Comparison of ENCODE assay signal across 1 cellular context in the genomic region with DNA sequence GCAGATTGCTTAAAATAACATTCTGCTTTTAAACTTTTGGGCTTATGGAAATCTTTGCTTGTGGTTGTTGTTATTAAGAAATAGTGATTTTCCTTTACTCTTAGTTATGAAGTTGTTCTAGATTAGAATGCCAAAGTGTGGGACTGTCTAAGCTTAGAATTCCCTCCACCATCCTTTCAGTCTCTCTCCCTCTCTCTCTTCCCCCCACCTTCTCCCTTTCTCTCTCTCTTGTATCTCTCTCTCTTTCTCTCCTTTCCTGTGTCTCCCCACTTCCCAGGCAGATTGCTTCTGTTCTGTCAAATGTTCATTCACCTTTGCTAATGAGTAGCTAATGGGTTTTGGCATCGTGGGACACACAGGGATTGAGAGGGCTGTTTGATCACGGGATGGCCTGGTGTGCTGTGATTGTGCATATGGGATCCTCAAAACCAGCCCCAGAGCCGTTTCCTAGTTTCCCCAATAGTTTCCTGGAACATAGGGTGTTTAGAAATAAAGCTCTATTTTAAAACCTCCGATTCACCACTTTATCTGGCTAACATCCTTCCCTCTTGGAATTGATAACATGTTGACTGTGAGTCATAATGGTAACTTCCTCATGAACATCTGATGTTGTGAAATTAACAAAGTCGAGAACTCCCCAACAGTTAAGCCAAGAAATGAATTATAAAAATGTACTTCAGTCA.
TF ChIP-seq lines count a peak whose summit lies in the region.

No MANE protein-coding gene starts in this region.

TF ChIP-seq in K562, 482 proteins besides CTCF, POLR2A, EP300 and RAD21 (continued from another document):
- TF ChIP-seq, protein P1, sequence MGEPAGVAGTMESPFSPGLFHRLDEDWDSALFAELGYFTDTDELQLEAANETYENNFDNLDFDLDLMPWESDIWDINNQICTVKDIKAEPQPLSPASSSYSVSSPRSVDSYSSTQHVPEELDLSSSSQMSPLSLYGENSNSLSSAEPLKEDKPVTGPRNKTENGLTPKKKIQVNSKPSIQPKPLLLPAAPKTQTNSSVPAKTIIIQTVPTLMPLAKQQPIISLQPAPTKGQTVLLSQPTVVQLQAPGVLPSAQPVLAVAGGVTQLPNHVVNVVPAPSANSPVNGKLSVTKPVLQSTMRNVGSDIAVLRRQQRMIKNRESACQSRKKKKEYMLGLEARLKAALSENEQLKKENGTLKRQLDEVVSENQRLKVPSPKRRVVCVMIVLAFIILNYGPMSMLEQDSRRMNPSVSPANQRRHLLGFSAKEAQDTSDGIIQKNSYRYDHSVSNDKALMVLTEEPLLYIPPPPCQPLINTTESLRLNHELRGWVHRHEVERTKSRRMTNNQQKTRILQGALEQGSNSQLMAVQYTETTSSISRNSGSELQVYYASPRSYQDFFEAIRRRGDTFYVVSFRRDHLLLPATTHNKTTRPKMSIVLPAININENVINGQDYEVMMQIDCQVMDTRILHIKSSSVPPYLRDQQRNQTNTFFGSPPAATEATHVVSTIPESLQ (CRISPR knock-in tag; IDR thresholded peaks at IDR 0.05), result no peak
- TF ChIP-seq, protein P2, sequence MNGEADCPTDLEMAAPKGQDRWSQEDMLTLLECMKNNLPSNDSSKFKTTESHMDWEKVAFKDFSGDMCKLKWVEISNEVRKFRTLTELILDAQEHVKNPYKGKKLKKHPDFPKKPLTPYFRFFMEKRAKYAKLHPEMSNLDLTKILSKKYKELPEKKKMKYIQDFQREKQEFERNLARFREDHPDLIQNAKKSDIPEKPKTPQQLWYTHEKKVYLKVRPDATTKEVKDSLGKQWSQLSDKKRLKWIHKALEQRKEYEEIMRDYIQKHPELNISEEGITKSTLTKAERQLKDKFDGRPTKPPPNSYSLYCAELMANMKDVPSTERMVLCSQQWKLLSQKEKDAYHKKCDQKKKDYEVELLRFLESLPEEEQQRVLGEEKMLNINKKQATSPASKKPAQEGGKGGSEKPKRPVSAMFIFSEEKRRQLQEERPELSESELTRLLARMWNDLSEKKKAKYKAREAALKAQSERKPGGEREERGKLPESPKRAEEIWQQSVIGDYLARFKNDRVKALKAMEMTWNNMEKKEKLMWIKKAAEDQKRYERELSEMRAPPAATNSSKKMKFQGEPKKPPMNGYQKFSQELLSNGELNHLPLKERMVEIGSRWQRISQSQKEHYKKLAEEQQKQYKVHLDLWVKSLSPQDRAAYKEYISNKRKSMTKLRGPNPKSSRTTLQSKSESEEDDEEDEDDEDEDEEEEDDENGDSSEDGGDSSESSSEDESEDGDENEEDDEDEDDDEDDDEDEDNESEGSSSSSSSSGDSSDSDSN (IDR thresholded peaks at IDR 0.05; ENCODE audit: borderline replicate concordance in 1 of 2, low read depth in 2 of 2, low read length in 2 of 2), result no peak
- TF ChIP-seq, protein P3, sequence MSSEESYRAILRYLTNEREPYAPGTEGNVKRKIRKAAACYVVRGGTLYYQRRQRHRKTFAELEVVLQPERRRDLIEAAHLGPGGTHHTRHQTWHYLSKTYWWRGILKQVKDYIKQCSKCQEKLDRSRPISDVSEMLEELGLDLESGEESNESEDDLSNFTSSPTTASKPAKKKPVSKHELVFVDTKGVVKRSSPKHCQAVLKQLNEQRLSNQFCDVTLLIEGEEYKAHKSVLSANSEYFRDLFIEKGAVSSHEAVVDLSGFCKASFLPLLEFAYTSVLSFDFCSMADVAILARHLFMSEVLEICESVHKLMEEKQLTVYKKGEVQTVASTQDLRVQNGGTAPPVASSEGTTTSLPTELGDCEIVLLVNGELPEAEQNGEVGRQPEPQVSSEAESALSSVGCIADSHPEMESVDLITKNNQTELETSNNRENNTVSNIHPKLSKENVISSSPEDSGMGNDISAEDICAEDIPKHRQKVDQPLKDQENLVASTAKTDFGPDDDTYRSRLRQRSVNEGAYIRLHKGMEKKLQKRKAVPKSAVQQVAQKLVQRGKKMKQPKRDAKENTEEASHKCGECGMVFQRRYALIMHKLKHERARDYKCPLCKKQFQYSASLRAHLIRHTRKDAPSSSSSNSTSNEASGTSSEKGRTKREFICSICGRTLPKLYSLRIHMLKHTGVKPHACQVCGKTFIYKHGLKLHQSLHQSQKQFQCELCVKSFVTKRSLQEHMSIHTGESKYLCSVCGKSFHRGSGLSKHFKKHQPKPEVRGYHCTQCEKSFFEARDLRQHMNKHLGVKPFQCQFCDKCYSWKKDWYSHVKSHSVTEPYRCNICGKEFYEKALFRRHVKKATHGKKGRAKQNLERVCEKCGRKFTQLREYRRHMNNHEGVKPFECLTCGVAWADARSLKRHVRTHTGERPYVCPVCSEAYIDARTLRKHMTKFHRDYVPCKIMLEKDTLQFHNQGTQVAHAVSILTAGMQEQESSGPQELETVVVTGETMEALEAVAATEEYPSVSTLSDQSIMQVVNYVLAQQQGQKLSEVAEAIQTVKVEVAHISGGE (CRISPR knock-in tag; IDR thresholded peaks at IDR 0.05), result no peak
- TF ChIP-seq, protein P4, sequence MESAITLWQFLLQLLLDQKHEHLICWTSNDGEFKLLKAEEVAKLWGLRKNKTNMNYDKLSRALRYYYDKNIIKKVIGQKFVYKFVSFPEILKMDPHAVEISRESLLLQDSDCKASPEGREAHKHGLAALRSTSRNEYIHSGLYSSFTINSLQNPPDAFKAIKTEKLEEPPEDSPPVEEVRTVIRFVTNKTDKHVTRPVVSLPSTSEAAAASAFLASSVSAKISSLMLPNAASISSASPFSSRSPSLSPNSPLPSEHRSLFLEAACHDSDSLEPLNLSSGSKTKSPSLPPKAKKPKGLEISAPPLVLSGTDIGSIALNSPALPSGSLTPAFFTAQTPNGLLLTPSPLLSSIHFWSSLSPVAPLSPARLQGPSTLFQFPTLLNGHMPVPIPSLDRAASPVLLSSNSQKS (CRISPR knock-in tag; IDR thresholded peaks at IDR 0.05), result no peak
- TF ChIP-seq, protein P5, sequence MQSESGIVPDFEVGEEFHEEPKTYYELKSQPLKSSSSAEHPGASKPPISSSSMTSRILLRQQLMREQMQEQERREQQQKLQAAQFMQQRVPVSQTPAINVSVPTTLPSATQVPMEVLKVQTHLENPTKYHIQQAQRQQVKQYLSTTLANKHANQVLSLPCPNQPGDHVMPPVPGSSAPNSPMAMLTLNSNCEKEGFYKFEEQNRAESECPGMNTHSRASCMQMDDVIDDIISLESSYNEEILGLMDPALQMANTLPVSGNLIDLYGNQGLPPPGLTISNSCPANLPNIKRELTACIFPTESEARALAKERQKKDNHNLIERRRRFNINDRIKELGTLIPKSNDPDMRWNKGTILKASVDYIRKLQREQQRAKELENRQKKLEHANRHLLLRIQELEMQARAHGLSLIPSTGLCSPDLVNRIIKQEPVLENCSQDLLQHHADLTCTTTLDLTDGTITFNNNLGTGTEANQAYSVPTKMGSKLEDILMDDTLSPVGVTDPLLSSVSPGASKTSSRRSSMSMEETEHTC (IDR thresholded peaks at IDR 0.05), result peak; percentile 49; the same call in 1 of the 2 replicates
- TF ChIP-seq PRMT5 (CRISPR knock-in tag; IDR thresholded peaks at IDR 0.05), result no peak
- TF ChIP-seq NCOR1 (IDR thresholded peaks at IDR 0.05), result peak; percentile 52; the same call in 1 of the 2 replicates
- peak; percentile 74; the same call in 1 of the 2 replicates for TF ChIP-seq PHF21A (IDR thresholded peaks at IDR 0.05; ENCODE audit: borderline replicate concordance, low read depth)
- peak; percentile 50; the same call in 1 of the 2 replicates for TF ChIP-seq CTBP1 (IDR thresholded peaks at IDR 0.05; ENCODE audit: borderline replicate concordance)
- TF ChIP-seq ZFP30 (CRISPR knock-in tag; IDR thresholded peaks at IDR 0.05; ENCODE audit: borderline replicate concordance), result no peak
- peak; percentile 81 to 90; a peak in 3 of 4 replicates for TF ChIP-seq KDM1A (IDR thresholded peaks at IDR 0.05)
- peak; percentile 42 for TF ChIP-seq CCNT2 (IDR thresholded peaks at IDR 0.05; ENCODE audit: borderline replicate concordance, extremely low read depth, insufficient read length, low read depth, low read length)
- 0 out of 2 replicates have a peak, but pooled peaks have one; percentile 27 for TF ChIP-seq KLF16 (IDR thresholded peaks at IDR 0.05)
- no peak for TF ChIP-seq CEBPG (CRISPR knock-in tag; IDR thresholded peaks at IDR 0.05)
- TF ChIP-seq CEBPG (tag; conservative IDR thresholded peaks at IDR 0.05 in 1 of 2, IDR thresholded peaks at IDR 0.05 in 1 of 2), result peak in 1 of 2 experiments; percentile 78; a peak in 1 of 4 replicates
- TF ChIP-seq ZNF174 (CRISPR knock-in tag; IDR thresholded peaks at IDR 0.05), result no peak
- peak; percentile 69; the same call in 1 of the 2 replicates for TF ChIP-seq HLTF (IDR thresholded peaks at IDR 0.05)
- no peak for TF ChIP-seq CHD4 (IDR thresholded peaks at IDR 0.05; ENCODE audit: insufficient read depth, insufficient replicate concordance, low read depth, low read length, poor library complexity, severe bottlenecking)
- no peak for TF ChIP-seq MAFK (IDR thresholded peaks at IDR 0.05; ENCODE audit: low read length)
- TF ChIP-seq, protein P6, sequence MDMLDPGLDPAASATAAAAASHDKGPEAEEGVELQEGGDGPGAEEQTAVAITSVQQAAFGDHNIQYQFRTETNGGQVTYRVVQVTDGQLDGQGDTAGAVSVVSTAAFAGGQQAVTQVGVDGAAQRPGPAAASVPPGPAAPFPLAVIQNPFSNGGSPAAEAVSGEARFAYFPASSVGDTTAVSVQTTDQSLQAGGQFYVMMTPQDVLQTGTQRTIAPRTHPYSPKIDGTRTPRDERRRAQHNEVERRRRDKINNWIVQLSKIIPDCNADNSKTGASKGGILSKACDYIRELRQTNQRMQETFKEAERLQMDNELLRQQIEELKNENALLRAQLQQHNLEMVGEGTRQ (CRISPR knock-in tag; IDR thresholded peaks at IDR 0.05), result no peak
- TF ChIP-seq SMARCC2 (IDR thresholded peaks at IDR 0.05; ENCODE audit: low read depth), result peak; percentile 92
- TF ChIP-seq GABPA (tag; conservative IDR thresholded peaks at IDR 0.05; ENCODE audit: low read depth), result no peak
- peak; percentile 96 for TF ChIP-seq FOSL1 (tag; conservative IDR thresholded peaks at IDR 0.05)
- TF ChIP-seq ZNF3 (CRISPR knock-in tag; IDR thresholded peaks at IDR 0.05), result no peak
- TF ChIP-seq LEF1 (IDR thresholded peaks at IDR 0.05), result no peak
- TF ChIP-seq RBM14 (IDR thresholded peaks at IDR 0.05; ENCODE audit: borderline replicate concordance, insufficient read depth, low read depth, low read length), result no peak
- TF ChIP-seq DPF2 (IDR thresholded peaks at IDR 0.05), result peak; percentile 86
- TF ChIP-seq SMARCA4 (IDR thresholded peaks at IDR 0.05), result peak; percentile 92
- peak; percentile 62; the same call in 1 of the 2 replicates for TF ChIP-seq FOXM1 (IDR thresholded peaks at IDR 0.05; ENCODE audit: low read depth)
- no peak for TF ChIP-seq FOXM1 (CRISPR knock-in tag; IDR thresholded peaks at IDR 0.05; ENCODE audit: low read depth)
- peak in 1 of 2 experiments; percentile 81; a peak in 2 of 4 replicates for TF ChIP-seq HDAC1 (IDR thresholded peaks at IDR 0.05)
- TF ChIP-seq RCOR1 (IDR thresholded peaks at IDR 0.05; ENCODE audit: borderline replicate concordance in 1 of 2, low read depth in 2 of 2, low read length in 2 of 2), result peak in 1 of 2 experiments; percentile 93; a peak in 2 of 4 replicates
- no peak for TF ChIP-seq ZNF778 (CRISPR knock-in tag; IDR thresholded peaks at IDR 0.05)
- TF ChIP-seq GATA2 (CRISPR knock-in tag; IDR thresholded peaks at IDR 0.05), result 0 out of 2 replicates have a peak, but pooled peaks have one; percentile 13
- peak; percentile 97 for TF ChIP-seq JUND (IDR thresholded peaks at IDR 0.05; ENCODE audit: borderline replicate concordance, low read depth, low read length)
- peak; percentile 95 for TF ChIP-seq JUND (tag; IDR thresholded peaks at IDR 0.05; ENCODE audit: borderline replicate concordance, low read depth, low read length)
- TF ChIP-seq, protein P7, sequence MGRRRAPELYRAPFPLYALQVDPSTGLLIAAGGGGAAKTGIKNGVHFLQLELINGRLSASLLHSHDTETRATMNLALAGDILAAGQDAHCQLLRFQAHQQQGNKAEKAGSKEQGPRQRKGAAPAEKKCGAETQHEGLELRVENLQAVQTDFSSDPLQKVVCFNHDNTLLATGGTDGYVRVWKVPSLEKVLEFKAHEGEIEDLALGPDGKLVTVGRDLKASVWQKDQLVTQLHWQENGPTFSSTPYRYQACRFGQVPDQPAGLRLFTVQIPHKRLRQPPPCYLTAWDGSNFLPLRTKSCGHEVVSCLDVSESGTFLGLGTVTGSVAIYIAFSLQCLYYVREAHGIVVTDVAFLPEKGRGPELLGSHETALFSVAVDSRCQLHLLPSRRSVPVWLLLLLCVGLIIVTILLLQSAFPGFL (CRISPR knock-in tag; IDR thresholded peaks at IDR 0.05), result no peak
- TF ChIP-seq STAT5A (IDR thresholded peaks at IDR 0.05; ENCODE audit: borderline replicate concordance, low read length), result peak; percentile 59; the same call in 1 of the 2 replicates
- TF ChIP-seq JUN (IDR thresholded peaks at IDR 0.05; ENCODE audit: borderline replicate concordance, low read depth, low read length), result peak; percentile 77
- TF ChIP-seq JUN (CRISPR knock-in tag; IDR thresholded peaks at IDR 0.05; ENCODE audit: borderline replicate concordance), result no peak
- no peak for TF ChIP-seq ZNF830 (CRISPR knock-in tag; IDR thresholded peaks at IDR 0.05)
- peak; percentile 27 to 70; a peak in 2 of 4 replicates for TF ChIP-seq TRIM24 (IDR thresholded peaks at IDR 0.05)
- TF ChIP-seq FUS (optimal IDR thresholded peaks at IDR 0.05; ENCODE audit: low read depth, low read length), result no peak
- no peak for TF ChIP-seq RBM34 (IDR thresholded peaks at IDR 0.05; ENCODE audit: borderline replicate concordance, insufficient read depth, low read length)
- no peak for TF ChIP-seq C11orf30 (IDR thresholded peaks at IDR 0.05; ENCODE audit: low read depth)
- TF ChIP-seq PML (IDR thresholded peaks at IDR 0.05; ENCODE audit: low read length), result peak; percentile 30; the same call in 1 of the 2 replicates
- no peak for TF ChIP-seq MXI1 (IDR thresholded peaks at IDR 0.05; ENCODE audit: low read depth, low read length)
- TF ChIP-seq SMARCA5 (IDR thresholded peaks at IDR 0.05), result peak; percentile 65; the same call in 1 of the 2 replicates
